Comparison of ENCODE assay signal across 28 cellular contexts in the genomic region with DNA sequence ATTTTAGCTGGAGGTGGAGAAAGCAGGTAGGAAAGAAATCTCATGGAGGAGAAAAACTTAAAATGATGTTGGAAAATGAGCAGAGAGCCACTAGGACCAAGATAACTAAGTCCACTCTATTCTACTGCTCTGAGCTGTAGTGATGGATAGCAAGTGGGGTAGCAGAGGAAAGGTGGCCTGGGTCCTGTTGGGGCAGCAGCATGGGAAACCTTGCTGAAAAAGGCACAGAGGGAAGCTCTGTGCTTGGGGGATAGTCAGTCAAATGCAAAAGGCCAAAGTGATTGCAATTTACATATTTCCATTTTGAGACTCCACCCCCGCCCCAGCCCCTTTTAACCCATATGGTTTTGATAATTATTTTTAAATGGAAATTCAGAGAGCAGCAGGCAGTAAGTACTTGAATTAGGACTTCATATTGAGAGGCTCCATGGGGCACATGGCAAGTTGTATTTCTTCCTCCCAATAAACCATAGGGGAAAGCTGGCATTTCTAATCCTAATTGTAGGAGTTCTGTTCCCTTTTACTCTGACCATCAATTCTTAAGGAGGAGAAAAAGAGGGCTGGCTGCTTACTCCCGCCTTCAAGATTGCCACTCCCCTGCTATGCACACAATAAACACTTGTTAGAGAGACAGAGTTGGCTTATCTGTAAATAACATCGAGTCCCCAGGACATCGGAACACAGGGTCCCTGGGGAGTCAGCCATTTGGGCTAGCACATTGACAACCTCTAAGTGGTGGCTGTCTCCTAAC.
"Had no signal": no experiment of that assay in that cellular context is flagged by ENCODE, and none has a peak within 500 bp of the region (broad histone marks: within the 10 kb centered on the region; RNA-seq: fewer than 3 reads in every experiment).

No MANE protein-coding gene starts in this region.

- DNase-seq: activated B cell treated with CpG ODN at 0.5 μM for 24 hours; activated CD4-positive, alpha-beta T cell treated with anti-CD3 and anti-CD28 coated beads for 36 hours; activated CD4-positive, alpha-beta T cell treated with anti-CD3 and anti-CD28 coated beads, Interleukin-2, amount 50 U/mL, for 48 hours; activated CD8-positive, alpha-beta memory T cell treated with anti-CD3 and anti-CD28 coated beads, Interleukin-2, amount 50 U/mL, for 48 hours; activated naive CD4-positive, alpha-beta T cell treated with Interleukin-2 at 50 U/mL for 16 hours; activated naive CD8-positive, alpha-beta T cell treated with anti-CD3 and anti-CD28 coated beads for 36 hours; activated T-cell treated with anti-CD3 and anti-CD28 coated beads, Interleukin-2, amount 50 U/mL, for 4 hours; effector memory CD4-positive, alpha-beta T cell; heart left ventricle; kidney glomerular epithelial cell; left lung; naive thymus-derived CD4-positive, alpha-beta T cell; ovary; right cardiac atrium; stimulated activated CD4-positive, alpha-beta T cell treated with anti-CD3 and anti-CD28 coated beads, Interleukin-4, amount 100 ng/mL, for 24 hours; stimulated activated naive CD4-positive, alpha-beta T cell treated with Interleukin-2 at 50 U/mL for 16 hours; T-cell; upper lobe of left lung had no signal

- H3K27ac Mint-ChIP-seq: activated B cell treated with CpG ODN at 0.5 μM for 24 hours; activated CD4-positive, alpha-beta T cell treated with anti-CD3 and anti-CD28 coated beads for 36 hours; activated naive CD8-positive, alpha-beta T cell treated with anti-CD3 and anti-CD28 coated beads for 36 hours; activated T-helper 2 cell treated with anti-CD3 and anti-CD28 coated beads, Interferon-gamma antibody, Interleukin-2, Interleukin-4, amounts not matched to agents 10 μg/mL and 5 μg/mL and 100 μg/mL, durations not matched to agents 14 hours and 24 hours and 36 hours; naive thymus-derived CD4-positive, alpha-beta T cell; T-cell had no signal

- H3K27ac ChIP-seq: breast epithelium, gastroesophageal sphincter, heart left ventricle, left lung, neutrophil, ovary, thoracic aorta, upper lobe of left lung had no signal

- FAIRE-seq: astrocyte, colon, TTC549 had no signal

- H3K27me3 Mint-ChIP-seq: activated B cell treated with CpG ODN at 0.5 μM for 24 hours; activated CD4-positive, alpha-beta T cell treated with anti-CD3 and anti-CD28 coated beads for 36 hours; activated naive CD8-positive, alpha-beta T cell treated with anti-CD3 and anti-CD28 coated beads for 36 hours; central memory CD8-positive, alpha-beta T cell; naive thymus-derived CD4-positive, alpha-beta T cell; T-cell had no signal

- H3K4me3 ChIP-seq: breast epithelium, gastroesophageal sphincter, heart left ventricle, left lung, lung, ovary, thoracic aorta, upper lobe of left lung had no signal

- H3K9me3 ChIP-seq: breast epithelium, gastroesophageal sphincter, neutrophil, ovary, thoracic aorta, upper lobe of left lung had no signal

- H3K4me1 ChIP-seq: breast epithelium, gastroesophageal sphincter, heart left ventricle, left lung had no signal

- H3K27me3 ChIP-seq: breast epithelium, gastroesophageal sphincter, left lung, neutrophil, ovary, upper lobe of left lung had no signal

- H3K36me3 ChIP-seq: breast epithelium, gastroesophageal sphincter, heart left ventricle, left lung, neutrophil, ovary, thoracic aorta, upper lobe of left lung had no signal

- H3K4me1 Mint-ChIP-seq: activated B cell treated with CpG ODN at 0.5 μM for 24 hours; activated CD4-positive, alpha-beta T cell treated with anti-CD3 and anti-CD28 coated beads for 36 hours; activated naive CD8-positive, alpha-beta T cell treated with anti-CD3 and anti-CD28 coated beads for 36 hours; central memory CD8-positive, alpha-beta T cell; naive thymus-derived CD4-positive, alpha-beta T cell; T-cell had no signal

- H3K4me3 Mint-ChIP-seq: activated B cell treated with CpG ODN at 0.5 μM for 24 hours; activated CD4-positive, alpha-beta T cell treated with anti-CD3 and anti-CD28 coated beads for 36 hours; activated naive CD8-positive, alpha-beta T cell treated with anti-CD3 and anti-CD28 coated beads for 36 hours; activated T-cell treated with anti-CD3 and anti-CD28 coated beads, Interleukin-2, amount 50 U/mL, for 4 hours; central memory CD8-positive, alpha-beta T cell; naive thymus-derived CD4-positive, alpha-beta T cell; T-cell had no signal

- ATAC-seq: activated CD4-positive, alpha-beta T cell treated with anti-CD3 and anti-CD28 coated beads for 36 hours; activated T-cell treated with anti-CD3 and anti-CD28 coated beads, Interleukin-2, amount 50 U/mL, for 4 hours; gastroesophageal sphincter; heart left ventricle; left lung; naive thymus-derived CD4-positive, alpha-beta T cell; right cardiac atrium; T-cell had no signal

- H3K36me3 Mint-ChIP-seq: activated naive CD8-positive, alpha-beta T cell treated with anti-CD3 and anti-CD28 coated beads for 36 hours; T-cell had no signal
